Comparison of ENCODE assay signal across 1 cellular context in genomic region chr2:26765475-26766200, GRCh38.
TF ChIP-seq lines count a peak whose summit lies in the region.

No MANE protein-coding gene starts in this region.

TF ChIP-seq in HepG2, 621 proteins besides CTCF, POLR2A, EP300 and RAD21:
- TF ChIP-seq ZNF7 (CRISPR knock-in tag; IDR thresholded peaks at IDR 0.05) = no peak
- no peak for TF ChIP-seq ATF7 (IDR thresholded peaks at IDR 0.05)
- no peak for TF ChIP-seq ATF7 (CRISPR knock-in tag; IDR thresholded peaks at IDR 0.05)
- TF ChIP-seq ZNF138 (CRISPR knock-in tag; IDR thresholded peaks at IDR 0.05; ENCODE audit: low read depth) = no peak
- no peak for TF ChIP-seq ZBTB39 (CRISPR knock-in tag; IDR thresholded peaks at IDR 0.05)
- peak; percentile 31; the same call in 1 of the 2 replicates for TF ChIP-seq KDM2A (CRISPR knock-in tag; IDR thresholded peaks at IDR 0.05; ENCODE audit: borderline replicate concordance, low read depth)
- no peak for TF ChIP-seq ZNF207 (IDR thresholded peaks at IDR 0.05; ENCODE audit: borderline replicate concordance)
- TF ChIP-seq ZNF282 (IDR thresholded peaks at IDR 0.05; ENCODE audit: partially characterized antibody) = no peak
- TF ChIP-seq ZNF512 (CRISPR knock-in tag; IDR thresholded peaks at IDR 0.05) = no peak
- no peak for TF ChIP-seq DZIP1 (CRISPR knock-in tag; IDR thresholded peaks at IDR 0.05)
- TF ChIP-seq JARID2 (CRISPR knock-in tag; IDR thresholded peaks at IDR 0.05; ENCODE audit: insufficient replicate concordance) = no peak
- peak; percentile 25; the same call in 1 of the 2 replicates for TF ChIP-seq ZFY (CRISPR knock-in tag; IDR thresholded peaks at IDR 0.05)
- no peak for TF ChIP-seq SIX4 (CRISPR knock-in tag; IDR thresholded peaks at IDR 0.05)
- TF ChIP-seq CHCHD3 (CRISPR knock-in tag; IDR thresholded peaks at IDR 0.05) = no peak
- no peak for TF ChIP-seq ARHGAP35 (CRISPR knock-in tag; IDR thresholded peaks at IDR 0.05; ENCODE audit: borderline replicate concordance)
- no peak for TF ChIP-seq ZNF737 (CRISPR knock-in tag; IDR thresholded peaks at IDR 0.05; ENCODE audit: borderline replicate concordance)
- TF ChIP-seq BCL6 (CRISPR knock-in tag; IDR thresholded peaks at IDR 0.05) = no peak
- no peak for TF ChIP-seq DDIT3 (CRISPR knock-in tag; IDR thresholded peaks at IDR 0.05)
- no peak for TF ChIP-seq PHF5A (CRISPR knock-in tag; IDR thresholded peaks at IDR 0.05; ENCODE audit: low read depth, unreplicated experiment)
- TF ChIP-seq SRSF4 (IDR thresholded peaks at IDR 0.05; ENCODE audit: low read depth, low read length, poor library complexity, severe bottlenecking) = no peak
- TF ChIP-seq NFE2L1 (CRISPR knock-in tag; IDR thresholded peaks at IDR 0.05; ENCODE audit: borderline replicate concordance) = no peak
- TF ChIP-seq ZNF101 (CRISPR knock-in tag; IDR thresholded peaks at IDR 0.05; ENCODE audit: borderline replicate concordance, low read depth) = no peak
- TF ChIP-seq SNAPC2 (CRISPR knock-in tag; IDR thresholded peaks at IDR 0.05) = no peak
- TF ChIP-seq ZNF550 (CRISPR knock-in tag; IDR thresholded peaks at IDR 0.05; ENCODE audit: borderline replicate concordance) = no peak
- TF ChIP-seq AGO2 (optimal IDR thresholded peaks at IDR 0.05; ENCODE audit: low read depth, low read length) = no peak
- TF ChIP-seq ZNF549 (CRISPR knock-in tag; IDR thresholded peaks at IDR 0.05) = no peak
- no peak for TF ChIP-seq ZNF414 (CRISPR knock-in tag; IDR thresholded peaks at IDR 0.05)
- TF ChIP-seq FOXA1 (IDR thresholded peaks at IDR 0.05) = no peak
- no peak for TF ChIP-seq FOXA1 (CRISPR knock-in tag; IDR thresholded peaks at IDR 0.05)
- TF ChIP-seq EED (CRISPR knock-in tag; IDR thresholded peaks at IDR 0.05) = peak; percentile 37; the same call in 1 of the 2 replicates
- no peak for TF ChIP-seq SRSF9 (IDR thresholded peaks at IDR 0.05; ENCODE audit: borderline replicate concordance, insufficient read depth, low read depth, low read length, poor library complexity, severe bottlenecking)
- 0 out of 2 replicates have a peak, but pooled peaks have one; percentile 18 for TF ChIP-seq TAF1 (CRISPR knock-in tag; IDR thresholded peaks at IDR 0.05)
- no peak for TF ChIP-seq ZNF362 (CRISPR knock-in tag; IDR thresholded peaks at IDR 0.05; ENCODE audit: borderline replicate concordance)
- no peak for TF ChIP-seq MTF1 (CRISPR knock-in tag; IDR thresholded peaks at IDR 0.05)
